ENCODE assay signal across 30 cellular contexts in genomic region chr3:124999317-124999716, GRCh38. TPM values are rescaled to one million over a fixed set of nuclear protein-coding genes. Genes with fewer than 3 reads are reported as not detected.
DNase-seq lines count a peak whose midpoint lies in the region; ATAC-seq, FAIRE-seq and TF ChIP-seq lines count a peak whose summit lies in the region.
"Had no signal": no experiment of that assay in that cellular context is flagged by ENCODE, and none has a peak within 500 bp of the region (broad histone marks: within the 10 kb centered on the region; RNA-seq: fewer than 3 reads in every experiment).

No MANE protein-coding gene starts in this region.

- H3K9me3 ChIP-seq in left ventricle myocardium inferior (replicated peaks): no peaks in the 10 kb centered on the region
- no peaks in the 10 kb centered on the region for H3K9me3 ChIP-seq in neural progenitor cell (ENCODE audit: low read depth)
- no peaks in the 10 kb centered on the region for H3K9me3 ChIP-seq in prostate gland
- H3K9me3 ChIP-seq: ascending aorta, mucosa of descending colon, Peyer's patch, psoas muscle, tibial artery had no signal

- peaks cover 30% of the 10 kb centered on the region for H3F3A ChIP-seq in neural progenitor cell (ENCODE audit: low read depth)

- peak overlapping the region; percentile 27 for H3K4me2 ChIP-seq in neural progenitor cell
- H3K4me2 ChIP-seq: hepatocyte had no signal

- H3K36me3 Mint-ChIP-seq in activated naive CD8-positive, alpha-beta T cell treated with anti-CD3 and anti-CD28 coated beads, Interleukin-2, amount 10 ng/mL, durations not matched to agents 7 days and 5 days: peaks cover 43% of the 10 kb centered on the region
- H3K36me3 Mint-ChIP-seq in activated naive CD8-positive, alpha-beta T cell treated with anti-CD3 and anti-CD28 coated beads, Interleukin-2, amount 50 U/mL, for 24 hours (ENCODE audit: low read depth): peaks cover 52% of the 10 kb centered on the region
- H3K36me3 Mint-ChIP-seq in neural progenitor cell: peaks cover 28% of the 10 kb centered on the region

- no peak overlapping the region for H3K4me3 ChIP-seq in left ventricle myocardium inferior
- H3K4me3 ChIP-seq in neural progenitor cell: no peak overlapping the region
- H3K4me3 ChIP-seq in prostate gland: no peak overlapping the region
- H3K4me3 ChIP-seq: ascending aorta, hepatocyte, lung, mucosa of descending colon, Peyer's patch, psoas muscle, skin epidermis, tibial artery had no signal

- 12% methylated on average over 1 of the region's 1 CpG for WGBS in prostate gland

- H3K4me1 ChIP-seq in left ventricle myocardium inferior (peaks cover 100% of the 10 kb centered on the region), neural progenitor cell (peaks cover 59% of the 10 kb centered on the region), prostate gland (replicated peaks) (peaks cover 14% of the 10 kb centered on the region)
- H3K4me1 ChIP-seq: ascending aorta, foreskin keratinocyte, tibial artery had no signal

- TF ChIP-seq CTCF in left ventricle myocardium inferior (IDR thresholded peaks at IDR 0.05; ENCODE audit: borderline replicate concordance) (no peak), neural progenitor cell (IDR thresholded peaks at IDR 0.05) (no peak), prostate gland (IDR thresholded peaks at IDR 0.05) (no peak)

- H2AFZ ChIP-seq in neural progenitor cell (replicated peaks): no peak overlapping the region
- H2AFZ ChIP-seq: hepatocyte had no signal

- no peak overlapping the region for H3K4me3 Mint-ChIP-seq in activated naive CD8-positive, alpha-beta T cell treated with anti-CD3 and anti-CD28 coated beads, Interleukin-2, amount 10 ng/mL, durations not matched to agents 7 days and 5 days
- H3K4me3 Mint-ChIP-seq in activated naive CD8-positive, alpha-beta T cell treated with anti-CD3 and anti-CD28 coated beads, Interleukin-2, amount 50 U/mL, for 24 hours: no peak overlapping the region
- no peak overlapping the region for H3K4me3 Mint-ChIP-seq in neural progenitor cell
- H3K4me3 Mint-ChIP-seq: activated CD4-positive, alpha-beta T cell treated with anti-CD3 and anti-CD28 coated beads, Interleukin-2, amount 10 ng/mL, durations not matched to agents 7 days and 5 days; activated naive CD4-positive, alpha-beta T cell treated with anti-CD3 and anti-CD28 coated beads, Interleukin-2, amount 10 ng/mL, durations not matched to agents 7 days and 5 days; CD4-positive, alpha-beta memory T cell; stimulated activated memory B cell treated with anti-CD40 and anti-IgM and Interleukin-4, amounts not matched to agents 10 μg/mL and 1 μg/mL and 100 μg/mL, for 72 hours had no signal

- peak overlapping the region; percentile 49 for H3K27ac Mint-ChIP-seq in activated naive CD8-positive, alpha-beta T cell treated with anti-CD3 and anti-CD28 coated beads, Interleukin-2, amount 10 ng/mL, durations not matched to agents 7 days and 5 days
- no peak overlapping the region for H3K27ac Mint-ChIP-seq in activated naive CD8-positive, alpha-beta T cell treated with anti-CD3 and anti-CD28 coated beads, Interleukin-2, amount 50 U/mL, for 24 hours
- peak overlapping the region; percentile 50 for H3K27ac Mint-ChIP-seq in neural progenitor cell
- H3K27ac Mint-ChIP-seq: stimulated activated memory B cell treated with anti-CD40 and anti-IgM and Interleukin-4, amounts not matched to agents 10 μg/mL and 1 μg/mL and 100 μg/mL, for 72 hours had no signal

- POLR2A ChIA-PET in activated naive CD8-positive, alpha-beta T cell treated with anti-CD3 and anti-CD28 coated beads, Interleukin-2, amount 10 ng/mL, durations not matched to agents 7 days and 5 days (lab: Charles Lee): no interaction called here

- no peaks in the 10 kb centered on the region for H3K27me3 Mint-ChIP-seq in activated naive CD8-positive, alpha-beta T cell treated with anti-CD3 and anti-CD28 coated beads, Interleukin-2, amount 10 ng/mL, durations not matched to agents 7 days and 5 days
- no peaks in the 10 kb centered on the region for H3K27me3 Mint-ChIP-seq in activated naive CD8-positive, alpha-beta T cell treated with anti-CD3 and anti-CD28 coated beads, Interleukin-2, amount 50 U/mL, for 24 hours
- peaks cover under 1% of the 10 kb centered on the region for H3K27me3 Mint-ChIP-seq in neural progenitor cell (ENCODE audit: insufficient read depth, low read depth)
- H3K27me3 Mint-ChIP-seq: activated CD4-positive, alpha-beta T cell treated with anti-CD3 and anti-CD28 coated beads, Interleukin-2, amount 10 ng/mL, durations not matched to agents 7 days and 5 days; activated naive CD4-positive, alpha-beta T cell treated with anti-CD3 and anti-CD28 coated beads, Interleukin-2, amount 10 ng/mL, durations not matched to agents 7 days and 5 days; CD4-positive, alpha-beta memory T cell; stimulated activated memory B cell treated with anti-CD40 and anti-IgM and Interleukin-4, amounts not matched to agents 10 μg/mL and 1 μg/mL and 100 μg/mL, for 72 hours had no signal

- peaks cover 22% of the 10 kb centered on the region for H3K4me1 Mint-ChIP-seq in activated naive CD8-positive, alpha-beta T cell treated with anti-CD3 and anti-CD28 coated beads, Interleukin-2, amount 10 ng/mL, durations not matched to agents 7 days and 5 days
- H3K4me1 Mint-ChIP-seq in activated naive CD8-positive, alpha-beta T cell treated with anti-CD3 and anti-CD28 coated beads, Interleukin-2, amount 50 U/mL, for 24 hours: peaks cover 12% of the 10 kb centered on the region
- H3K4me1 Mint-ChIP-seq in neural progenitor cell: peaks cover 82% of the 10 kb centered on the region

- no peak overlapping the region for H3K9ac ChIP-seq in neural progenitor cell

- H3K27ac ChIP-seq in left ventricle myocardium inferior (replicated peaks) (peak overlapping the region; percentile 69), neural progenitor cell (no peak overlapping the region), prostate gland (no peak overlapping the region)
- H3K27ac ChIP-seq: ascending aorta, foreskin keratinocyte, Peyer's patch, psoas muscle, tibial artery had no signal

- intact Hi-C loops in left ventricle myocardium inferior (cut with micrococcal nuclease) (loop anchor here (5.0 to 10.0 kb wide), 3 partner anchors 55 to 435 kb away; partner anchors contain the start of gene HEG1), prostate gland (cut with DNase I) (loop anchor here (5.0 kb wide), 2 partner anchors 72 to 438 kb away; no protein-coding TSS in a partner anchor)

- H3K36me3 ChIP-seq in left ventricle myocardium inferior (peaks cover 89% of the 10 kb centered on the region), neural progenitor cell (peaks cover 10% of the 10 kb centered on the region), prostate gland (peaks cover 0 to 3% of the 10 kb centered on the region in 2 donors)

- ATAC-seq in activated naive CD8-positive, alpha-beta T cell treated with anti-CD3 and anti-CD28 coated beads, Interleukin-2, amount 10 ng/mL, durations not matched to agents 7 days and 5 days (ENCODE audit: low read depth): no peak
- no peak for ATAC-seq in activated naive CD8-positive, alpha-beta T cell treated with anti-CD3 and anti-CD28 coated beads, Interleukin-2, amount 50 U/mL, for 24 hours
- ATAC-seq: foreskin keratinocyte; mucosa of descending colon; psoas muscle; stimulated activated memory B cell treated with anti-CD40 and anti-IgM and Interleukin-4, amounts not matched to agents 10 μg/mL and 1 μg/mL and 100 μg/mL, for 72 hours had no signal

- no peak for TF ChIP-seq POLR2A in prostate gland (IDR thresholded peaks at IDR 0.05)

- FAIRE-seq in RCC 7860 (lab: Jason Lieb, UNC): no peak

- H3K27me3 ChIP-seq in left ventricle myocardium inferior (ENCODE audit: low read depth) (no peaks in the 10 kb centered on the region), neural progenitor cell (no peaks in the 10 kb centered on the region), prostate gland (replicated peaks; ENCODE audit: insufficient read depth) (no peaks in the 10 kb centered on the region)
- H3K27me3 ChIP-seq: ascending aorta, foreskin keratinocyte, hepatocyte, Peyer's patch, tibial artery had no signal

- DNase-seq in activated naive CD8-positive, alpha-beta T cell treated with anti-CD3 and anti-CD28 coated beads, Interleukin-2, amount 10 ng/mL, durations not matched to agents 7 days and 5 days: no peak
- no peak for DNase-seq in activated naive CD8-positive, alpha-beta T cell treated with anti-CD3 and anti-CD28 coated beads, Interleukin-2, amount 50 U/mL, for 24 hours
- no peak for DNase-seq in left ventricle myocardium inferior
- DNase-seq in neural progenitor cell (ENCODE audit: low spot score): no peak
- DNase-seq in ecto neural progenitor cell (ENCODE audit: low spot score): no peak
- no peak for DNase-seq in NCI-H2081 (lab: John Stamatoyannopoulos, UW)
- no peak for DNase-seq in prostate gland (ENCODE audit: low spot score)
- DNase-seq in RCC 7860 (ENCODE audit: low spot score): no peak
- DNase-seq: 8988T; activated CD4-positive, alpha-beta T cell treated with anti-CD3 and anti-CD28 coated beads, Interleukin-2, amount 10 ng/mL, durations not matched to agents 7 days and 5 days; activated naive CD4-positive, alpha-beta T cell treated with anti-CD3 and anti-CD28 coated beads, Interleukin-2, amount 10 ng/mL, durations not matched to agents 7 days and 5 days; activated T-cell treated with anti-CD3 and anti-CD28 coated beads, Interleukin-2, amount 50 U/mL, for 48 hours; CD4-positive, alpha-beta memory T cell; cerebellar nuclear complex; erythroblast; foreskin keratinocyte; HCEC 1CT; Kasumi-1; mucosa of descending colon; MV-4-11; NCI-H2171 treated with DMSO at 0.1 percent for 48 hours; NCI-H524 treated with DMSO at 0.1 percent for 48 hours; Peyer's patch; psoas muscle; tibial artery had no signal

- no peaks in the 10 kb centered on the region for H4K20me1 ChIP-seq in neural progenitor cell (ENCODE audit: low read depth)

- no peaks in the 10 kb centered on the region for H3K9me3 Mint-ChIP-seq in activated naive CD8-positive, alpha-beta T cell treated with anti-CD3 and anti-CD28 coated beads, Interleukin-2, amount 10 ng/mL, durations not matched to agents 7 days and 5 days
- H3K9me3 Mint-ChIP-seq in activated naive CD8-positive, alpha-beta T cell treated with anti-CD3 and anti-CD28 coated beads, Interleukin-2, amount 50 U/mL, for 24 hours: no peaks in the 10 kb centered on the region
- no peaks in the 10 kb centered on the region for H3K9me3 Mint-ChIP-seq in neural progenitor cell
- H3K9me3 Mint-ChIP-seq: activated CD4-positive, alpha-beta T cell treated with anti-CD3 and anti-CD28 coated beads, Interleukin-2, amount 10 ng/mL, durations not matched to agents 7 days and 5 days; activated naive CD4-positive, alpha-beta T cell treated with anti-CD3 and anti-CD28 coated beads, Interleukin-2, amount 10 ng/mL, durations not matched to agents 7 days and 5 days; CD4-positive, alpha-beta memory T cell; stimulated activated memory B cell treated with anti-CD40 and anti-IgM and Interleukin-4, amounts not matched to agents 10 μg/mL and 1 μg/mL and 100 μg/mL, for 72 hours had no signal

- H3K79me2 ChIP-seq in neural progenitor cell (ENCODE audit: low read depth): no peaks in the 10 kb centered on the region
- H3K79me2 ChIP-seq: hepatocyte had no signal

RNA-seq across cellular contexts. Expression of gene HEG1, which starts 56.5 kb away (rescaled TPM):
- 10 to 100 TPM; 49.1 to 49.5 TPM for total RNA-seq in activated naive CD8-positive, alpha-beta T cell treated with anti-CD3 and anti-CD28 coated beads, Interleukin-2, amount 10 ng/mL, durations not matched to agents 7 days and 5 days
- total RNA-seq in left ventricle myocardium inferior (105 TPM), neural progenitor cell (ENCODE audit: low replicate concordance) (11.4 and 16.4 TPM in 2 replicates), prostate gland (100 to 1,000 TPM in 1 of 2 donors, 10 to 100 TPM in 1; 27.5 to 130 TPM)
